Comparison of ENCODE assay signal across 1 cellular context in genomic region chr10:97618733-97619132, GRCh38.
TF ChIP-seq lines count a peak whose summit lies in the region.

No MANE protein-coding gene starts in this region.

TF ChIP-seq in HepG2, 621 proteins besides CTCF, POLR2A, EP300 and RAD21:
- TF ChIP-seq HMGA1 (CRISPR knock-in tag; conservative IDR thresholded peaks at IDR 0.05): no peak
- peak; percentile 55 for TF ChIP-seq ZNF629 (CRISPR knock-in tag; conservative IDR thresholded peaks at IDR 0.05)
- no peak for TF ChIP-seq ATF2 (CRISPR knock-in tag; IDR thresholded peaks at IDR 0.05)
- no peak for TF ChIP-seq ZBTB33 (CRISPR knock-in tag; IDR thresholded peaks at IDR 0.05)
- TF ChIP-seq ZBTB1 (CRISPR knock-in tag; IDR thresholded peaks at IDR 0.05; ENCODE audit: borderline replicate concordance): no peak
- TF ChIP-seq ZBTB49 (CRISPR knock-in tag; IDR thresholded peaks at IDR 0.05; ENCODE audit: borderline replicate concordance): no peak
- no peak for TF ChIP-seq PRDM15 (CRISPR knock-in tag; IDR thresholded peaks at IDR 0.05)
